ENCODE assay signal across 8 cellular contexts in the genomic region with DNA sequence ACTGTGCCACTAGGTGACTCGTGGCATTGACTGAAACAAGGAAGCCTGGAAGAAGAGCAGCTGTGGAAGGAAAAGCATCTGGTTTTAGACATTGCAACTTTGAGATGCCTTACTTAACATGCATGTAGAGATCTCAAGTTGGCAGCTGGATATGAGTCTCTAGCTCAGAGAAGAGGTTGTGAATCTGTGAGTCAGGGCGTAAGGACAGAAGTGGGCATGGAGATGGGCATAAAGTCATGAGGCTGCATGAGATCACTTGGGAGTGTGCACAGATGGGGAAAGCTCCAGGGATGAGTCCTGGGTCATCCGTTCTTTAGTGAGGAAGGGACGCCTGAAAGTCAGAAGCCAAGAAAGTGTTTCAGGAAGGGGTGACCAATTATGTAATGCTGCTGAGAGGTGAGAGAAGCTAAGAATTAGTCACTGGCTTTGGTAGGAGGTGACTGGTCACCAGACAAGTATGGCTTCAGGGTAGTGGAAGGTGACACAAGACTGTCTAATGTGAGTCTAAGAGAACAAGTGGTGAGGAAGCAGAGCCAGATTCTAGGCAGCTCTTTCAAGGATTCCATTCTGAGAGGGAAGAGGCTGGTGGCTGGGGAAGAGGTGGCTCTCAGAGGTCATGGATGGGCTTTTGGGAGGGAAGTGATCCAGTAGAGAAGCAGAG. TPM values are rescaled to one million over a fixed set of nuclear protein-coding genes. Genes with fewer than 3 reads are reported as not detected.
DNase-seq lines count a peak whose midpoint lies in the region; TF ChIP-seq lines count a peak whose summit lies in the region.
"Had no signal": no experiment of that assay in that cellular context is flagged by ENCODE, and none has a peak within 500 bp of the region (broad histone marks: within the 10 kb centered on the region; RNA-seq: fewer than 3 reads in every experiment).

No MANE protein-coding gene starts in this region.

- H3K4me3 Mint-ChIP-seq in brain: peak overlapping the region in 1 of 5 experiments; percentile 62
- no peak overlapping the region for H3K4me3 Mint-ChIP-seq in nephron progenitor cell

- no peaks in the 10 kb centered on the region for H3K27me3 Mint-ChIP-seq in brain
- no peaks in the 10 kb centered on the region for H3K27me3 Mint-ChIP-seq in nephron progenitor cell (ENCODE audit: low read depth, poor library complexity)

- no peaks in the 10 kb centered on the region for H3K9me3 Mint-ChIP-seq in brain
- H3K9me3 Mint-ChIP-seq in nephron progenitor cell: no peaks in the 10 kb centered on the region

- H3K4me1 Mint-ChIP-seq in brain (peaks cover 4% of the 10 kb centered on the region), nephron progenitor cell (peaks cover 11% of the 10 kb centered on the region)

- H3K36me3 Mint-ChIP-seq in brain (peaks cover 56% of the 10 kb centered on the region), nephron progenitor cell (ENCODE audit: low read depth) (peaks cover 65% of the 10 kb centered on the region)

- intact Hi-C loops in posterior vena cava (cut with DNase I): loop anchor here in 1 of 2 donors (1.0 kb wide), 1 partner anchor 36 kb away; no protein-coding TSS in a partner anchor

- peak; percentile 45 for DNase-seq in EH (ENCODE audit: low read depth)
- peak; percentile 44 for DNase-seq in M059J (ENCODE audit: low read depth)
- DNase-seq in nephron progenitor cell: no peak
- no peak for DNase-seq in posterior vena cava (ENCODE audit: low spot score)
- no peak for DNase-seq in H4 (ENCODE audit: low spot score)
- no peak for DNase-seq in pons (ENCODE audit: low spot score)
- DNase-seq: adrenal gland had no signal

- H3K27ac Mint-ChIP-seq in brain: peak overlapping the region in 3 of 5 experiments; percentile 12 to 19 (median 17)
- peak overlapping the region; percentile 62 for H3K27ac Mint-ChIP-seq in nephron progenitor cell

- TF ChIP-seq CTCF in brain (conservative IDR thresholded peaks at IDR 0.05) (no peak), nephron progenitor cell (IDR thresholded peaks at IDR 0.05) (no peak)

RNA-seq across cellular contexts. Expression of a gene that starts 6.7 kb away (rescaled TPM):
- 74.4 and 98.8 TPM in 2 replicates for total RNA-seq in M059J (2014; rRNA removed; shearing (Covaris generic))
- polyA plus RNA-seq in brain (ENCODE audit: insufficient read depth, low read depth, low replicate concordance): 25.9 TPM
- total RNA-seq in posterior vena cava: 10 to 100 TPM; 18.0 to 25.1 TPM
- total RNA-seq in H4 (2014; rRNA removed; shearing (Covaris generic)): 21.6 and 24.0 TPM in 2 replicates

RNA-seq across cellular contexts. Expression of a gene that starts 15.9 kb away (rescaled TPM):
- 7.7 and 13.1 TPM in 2 replicates for total RNA-seq in M059J (2014; rRNA removed; shearing (Covaris generic))
- 14.3 TPM for polyA plus RNA-seq in brain (ENCODE audit: insufficient read depth, low read depth, low replicate concordance)
- 10 to 100 TPM; 11.9 to 24.8 TPM for total RNA-seq in posterior vena cava
- total RNA-seq in H4 (2014; rRNA removed; shearing (Covaris generic)): 15.7 and 16.1 TPM in 2 replicates

RNA-seq across cellular contexts. Expression of a gene that starts 27.1 kb away (rescaled TPM):
- 21.2 and 23.2 TPM in 2 replicates for total RNA-seq in M059J (2014; rRNA removed; shearing (Covaris generic))
- polyA plus RNA-seq in brain (ENCODE audit: insufficient read depth, low read depth, low replicate concordance): 16.2 TPM
- 10 to 100 TPM; 30.1 to 31.5 TPM for total RNA-seq in posterior vena cava
- 41.4 and 43.0 TPM in 2 replicates for total RNA-seq in H4 (2014; rRNA removed; shearing (Covaris generic))

RNA-seq across cellular contexts. Expression of a gene that starts 28.1 kb away (rescaled TPM):
- 13.3 and 25.1 TPM in 2 replicates for total RNA-seq in M059J (2014; rRNA removed; shearing (Covaris generic))
- polyA plus RNA-seq in brain (ENCODE audit: insufficient read depth, low read depth, low replicate concordance): 58.9 TPM
- total RNA-seq in posterior vena cava: 10 to 100 TPM; 32.4 to 32.5 TPM
- 8.9 and 17.2 TPM in 2 replicates for total RNA-seq in H4 (2014; rRNA removed; shearing (Covaris generic))

RNA-seq across cellular contexts. Expression of a gene that starts 55.6 kb away (rescaled TPM):
- total RNA-seq in M059J (2014; rRNA removed; shearing (Covaris generic)): 13.3 and 15.8 TPM in 2 replicates
- 14.3 TPM for polyA plus RNA-seq in brain (ENCODE audit: insufficient read depth, low read depth, low replicate concordance)
- 10 to 100 TPM; 33.1 to 47.4 TPM for total RNA-seq in posterior vena cava
- total RNA-seq in H4 (2014; rRNA removed; shearing (Covaris generic)): 11.3 and 16.4 TPM in 2 replicates

Comparison
In these comparisons a context has a peak if more than half of its experiments do, and no peak if none do; other contexts are left out.
1. DNase-seq: peak in EH (single experiment) and M059J (single experiment); none in nephron progenitor cell (single experiment), posterior vena cava (single experiment), H4 (single experiment) and pons (single experiment).